Comparison of ENCODE assay signal across 1 cellular context in genomic region chr22:19854778-19855503, GRCh38.
TF ChIP-seq lines count a peak whose summit lies in the region.

A gene with protein sequence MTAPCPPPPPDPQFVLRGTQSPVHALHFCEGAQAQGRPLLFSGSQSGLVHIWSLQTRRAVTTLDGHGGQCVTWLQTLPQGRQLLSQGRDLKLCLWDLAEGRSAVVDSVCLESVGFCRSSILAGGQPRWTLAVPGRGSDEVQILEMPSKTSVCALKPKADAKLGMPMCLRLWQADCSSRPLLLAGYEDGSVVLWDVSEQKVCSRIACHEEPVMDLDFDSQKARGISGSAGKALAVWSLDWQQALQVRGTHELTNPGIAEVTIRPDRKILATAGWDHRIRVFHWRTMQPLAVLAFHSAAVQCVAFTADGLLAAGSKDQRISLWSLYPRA (minus strand): TSS chr22:19854874. CDS start chr22:19821355, 33,519 bp downstream.
Gene RTL10, minus strand, starts transcription at chr22:19854874. Its CDS starts 2,613 bp downstream, at chr22:19852261.

TF ChIP-seq in HepG2, 621 proteins besides CTCF, POLR2A, EP300 and RAD21 (continued from another document and continues in another):
- TF ChIP-seq ZNF446 (CRISPR knock-in tag; IDR thresholded peaks at IDR 0.05) (0 out of 2 replicates have a peak, but pooled peaks have one; percentile 82), GABPB1 (CRISPR knock-in tag; IDR thresholded peaks at IDR 0.05) (peak; percentile 67; the same call in 1 of the 2 replicates), STAG1 (CRISPR knock-in tag; IDR thresholded peaks at IDR 0.05) (no peak; the same call in 1 of the 2 replicates), ZNF770 (CRISPR knock-in tag; IDR thresholded peaks at IDR 0.05) (no peak), ZNF329 (CRISPR knock-in tag; IDR thresholded peaks at IDR 0.05; ENCODE audit: low read depth) (peak; percentile 71), SMC3 (IDR thresholded peaks at IDR 0.05; ENCODE audit: low read length) (no peak), ZNF3 (CRISPR knock-in tag; IDR thresholded peaks at IDR 0.05) (no peak), ZMAT3 (CRISPR knock-in tag; conservative IDR thresholded peaks at IDR 0.05) (peak; percentile 79; the same call in 1 of the 2 replicates), SYNCRIP (IDR thresholded peaks at IDR 0.05; ENCODE audit: insufficient read depth, low read depth, low read length) (no peak), PLRG1 (conservative IDR thresholded peaks at IDR 0.05) (no peak), IRX3 (CRISPR knock-in tag; IDR thresholded peaks at IDR 0.05; ENCODE audit: borderline replicate concordance, low read depth) (no peak), THAP11 (CRISPR knock-in tag; IDR thresholded peaks at IDR 0.05) (peak; percentile 86), ZKSCAN5 (CRISPR knock-in tag; IDR thresholded peaks at IDR 0.05) (0 out of 2 replicates have a peak, but pooled peaks have one; percentile 51), PRDM15 (CRISPR knock-in tag; IDR thresholded peaks at IDR 0.05) (peak; percentile 39), ZNF850 (CRISPR knock-in tag; conservative IDR thresholded peaks at IDR 0.05) (no peak), FOXK1 (CRISPR knock-in tag; IDR thresholded peaks at IDR 0.05; ENCODE audit: borderline replicate concordance, low read depth) (peak; percentile 78; the same call in 1 of the 2 replicates), ZBTB1 (CRISPR knock-in tag; IDR thresholded peaks at IDR 0.05; ENCODE audit: borderline replicate concordance) (no peak), ATF1 (CRISPR knock-in tag; IDR thresholded peaks at IDR 0.05) (no peak), ZC3H13 (CRISPR knock-in tag; IDR thresholded peaks at IDR 0.05) (peak; percentile 95), NFYC (CRISPR knock-in tag; IDR thresholded peaks at IDR 0.05) (peak; percentile 25; the same call in 1 of the 2 replicates), ZSCAN5A (CRISPR knock-in tag; IDR thresholded peaks at IDR 0.05; ENCODE audit: borderline replicate concordance) (no peak; the same call in 1 of the 2 replicates), ZMYM3 (CRISPR knock-in tag; IDR thresholded peaks at IDR 0.05) (peak; percentile 34; the same call in 1 of the 2 replicates), NRL (CRISPR knock-in tag; IDR thresholded peaks at IDR 0.05; ENCODE audit: borderline replicate concordance) (no peak; the same call in 1 of the 2 replicates), MZF1 (CRISPR knock-in tag; IDR thresholded peaks at IDR 0.05; ENCODE audit: borderline replicate concordance) (no peak), ZNF343 (CRISPR knock-in tag; IDR thresholded peaks at IDR 0.05) (peak; percentile 88), NFIB (CRISPR knock-in tag; IDR thresholded peaks at IDR 0.05; ENCODE audit: borderline replicate concordance) (no peak), SPEN (CRISPR knock-in tag; IDR thresholded peaks at IDR 0.05; ENCODE audit: low read depth) (peak; percentile 96), HOMEZ (CRISPR knock-in tag; IDR thresholded peaks at IDR 0.05; ENCODE audit: low read depth) (no peak), ZNF10 (CRISPR knock-in tag; IDR thresholded peaks at IDR 0.05; ENCODE audit: borderline replicate concordance, low read depth) (no peak), SP1 (IDR thresholded peaks at IDR 0.05) (no peak), SP1 (CRISPR knock-in tag; IDR thresholded peaks at IDR 0.05) (peak; percentile 97)
- TF ChIP-seq, protein P1, sequence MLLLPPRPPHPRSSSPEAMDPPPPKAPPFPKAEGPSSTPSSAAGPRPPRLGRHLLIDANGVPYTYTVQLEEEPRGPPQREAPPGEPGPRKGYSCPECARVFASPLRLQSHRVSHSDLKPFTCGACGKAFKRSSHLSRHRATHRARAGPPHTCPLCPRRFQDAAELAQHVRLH (CRISPR knock-in tag; IDR thresholded peaks at IDR 0.05; ENCODE audit: borderline replicate concordance, low read depth): peak; percentile 68; the same call in 1 of the 2 replicates
- TF ChIP-seq, protein P2, sequence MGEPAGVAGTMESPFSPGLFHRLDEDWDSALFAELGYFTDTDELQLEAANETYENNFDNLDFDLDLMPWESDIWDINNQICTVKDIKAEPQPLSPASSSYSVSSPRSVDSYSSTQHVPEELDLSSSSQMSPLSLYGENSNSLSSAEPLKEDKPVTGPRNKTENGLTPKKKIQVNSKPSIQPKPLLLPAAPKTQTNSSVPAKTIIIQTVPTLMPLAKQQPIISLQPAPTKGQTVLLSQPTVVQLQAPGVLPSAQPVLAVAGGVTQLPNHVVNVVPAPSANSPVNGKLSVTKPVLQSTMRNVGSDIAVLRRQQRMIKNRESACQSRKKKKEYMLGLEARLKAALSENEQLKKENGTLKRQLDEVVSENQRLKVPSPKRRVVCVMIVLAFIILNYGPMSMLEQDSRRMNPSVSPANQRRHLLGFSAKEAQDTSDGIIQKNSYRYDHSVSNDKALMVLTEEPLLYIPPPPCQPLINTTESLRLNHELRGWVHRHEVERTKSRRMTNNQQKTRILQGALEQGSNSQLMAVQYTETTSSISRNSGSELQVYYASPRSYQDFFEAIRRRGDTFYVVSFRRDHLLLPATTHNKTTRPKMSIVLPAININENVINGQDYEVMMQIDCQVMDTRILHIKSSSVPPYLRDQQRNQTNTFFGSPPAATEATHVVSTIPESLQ (CRISPR knock-in tag; conservative IDR thresholded peaks at IDR 0.05): peak; percentile 50; the same call in 1 of the 2 replicates
- TF ChIP-seq, protein P3, sequence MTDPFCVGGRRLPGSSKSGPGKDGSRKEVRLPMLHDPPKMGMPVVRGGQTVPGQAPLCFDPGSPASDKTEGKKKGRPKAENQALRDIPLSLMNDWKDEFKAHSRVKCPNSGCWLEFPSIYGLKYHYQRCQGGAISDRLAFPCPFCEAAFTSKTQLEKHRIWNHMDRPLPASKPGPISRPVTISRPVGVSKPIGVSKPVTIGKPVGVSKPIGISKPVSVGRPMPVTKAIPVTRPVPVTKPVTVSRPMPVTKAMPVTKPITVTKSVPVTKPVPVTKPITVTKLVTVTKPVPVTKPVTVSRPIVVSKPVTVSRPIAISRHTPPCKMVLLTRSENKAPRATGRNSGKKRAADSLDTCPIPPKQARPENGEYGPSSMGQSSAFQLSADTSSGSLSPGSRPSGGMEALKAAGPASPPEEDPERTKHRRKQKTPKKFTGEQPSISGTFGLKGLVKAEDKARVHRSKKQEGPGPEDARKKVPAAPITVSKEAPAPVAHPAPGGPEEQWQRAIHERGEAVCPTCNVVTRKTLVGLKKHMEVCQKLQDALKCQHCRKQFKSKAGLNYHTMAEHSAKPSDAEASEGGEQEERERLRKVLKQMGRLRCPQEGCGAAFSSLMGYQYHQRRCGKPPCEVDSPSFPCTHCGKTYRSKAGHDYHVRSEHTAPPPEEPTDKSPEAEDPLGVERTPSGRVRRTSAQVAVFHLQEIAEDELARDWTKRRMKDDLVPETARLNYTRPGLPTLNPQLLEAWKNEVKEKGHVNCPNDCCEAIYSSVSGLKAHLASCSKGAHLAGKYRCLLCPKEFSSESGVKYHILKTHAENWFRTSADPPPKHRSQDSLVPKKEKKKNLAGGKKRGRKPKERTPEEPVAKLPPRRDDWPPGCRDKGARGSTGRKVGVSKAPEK (CRISPR knock-in tag; IDR thresholded peaks at IDR 0.05; ENCODE audit: borderline replicate concordance): no peak
- TF ChIP-seq, protein P4, sequence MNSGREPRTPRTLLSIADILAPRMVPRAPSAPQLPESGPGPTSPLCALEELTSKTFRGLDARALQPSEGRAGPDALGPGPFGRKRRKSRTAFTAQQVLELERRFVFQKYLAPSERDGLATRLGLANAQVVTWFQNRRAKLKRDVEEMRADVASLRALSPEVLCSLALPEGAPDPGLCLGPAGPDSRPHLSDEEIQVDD (CRISPR knock-in tag; IDR thresholded peaks at IDR 0.05; ENCODE audit: borderline replicate concordance): peak; percentile 88; the same call in 1 of the 2 replicates
